In genomic region chr11:3006505-3007260, GRCh38 we compare ENCODE assay signal across 17 cellular contexts. TPM values are rescaled to one million over a fixed set of nuclear protein-coding genes. Genes with fewer than 3 reads are reported as not detected.
DNase-seq lines count a peak whose midpoint lies in the region; ATAC-seq and TF ChIP-seq lines count a peak whose summit lies in the region.
"Had no signal": no experiment of that assay in that cellular context is flagged by ENCODE, and none has a peak within 500 bp of the region (broad histone marks: within the 10 kb centered on the region; RNA-seq: fewer than 3 reads in every experiment).

No MANE protein-coding gene starts in this region.

- CTCF ChIA-PET in HCT116 (lab: Charles Lee) = no interaction called here
- CTCF ChIA-PET in activated CD8-positive, alpha-beta T cell treated with anti-CD3 and anti-CD28 coated beads, Interleukin-2, amount 10 ng/mL, durations not matched to agents 7 days and 5 days (lab: Charles Lee) = interaction anchor here (0.7 to 1.8 kb wide), 9 partner anchors 9 to 115 kb away, joined by 3 to 9 read pairs (median 5); partner anchors contain the start of gene NAP1L4

- intact Hi-C loops in HCT116 (cut with micrococcal nuclease) = no loop called here

- no peak for TF ChIP-seq POLR2A in HCT116 (IDR thresholded peaks at IDR 0.05; ENCODE audit: borderline replicate concordance, extremely low read depth, insufficient read depth, insufficient read length)

- POLR2A ChIA-PET in HCT116 (lab: Charles Lee) = no interaction called here
- POLR2A ChIA-PET in activated CD8-positive, alpha-beta T cell treated with anti-CD3 and anti-CD28 coated beads, Interleukin-2, amount 10 ng/mL, durations not matched to agents 7 days and 5 days (lab: Charles Lee) = interaction anchor here (0.7 to 2.9 kb wide), 8 partner anchors 9 to 51 kb away, joined by 3 to 56 read pairs (median 6); partner anchors contain the start of genes CARS1 and NAP1L4

- H3K79me2 ChIP-seq in HCT116 (ENCODE audit: insufficient read depth, low read length) = no peaks in the 10 kb centered on the region

- no peak overlapping the region for H2AFZ ChIP-seq in HCT116 (ENCODE audit: low read depth, low read length, poor library complexity, severe bottlenecking)

- H3K9me3 ChIP-seq in HCT116 (ENCODE audit: control insufficient read depth in 1 of 2, insufficient read depth in 1 of 2, low read depth in 1 of 2, low read length in 2 of 2) = no peaks in the 10 kb centered on the region
- H3K9me3 ChIP-seq: pancreas, suprapubic skin had no signal

- peak overlapping the region; percentile 86 for H3K27ac Mint-ChIP-seq in activated CD8-positive, alpha-beta T cell treated with anti-CD3 and anti-CD28 coated beads, Interleukin-2, amount 10 ng/mL, durations not matched to agents 7 days and 5 days

- no peak for TF ChIP-seq RAD21 in HCT116 (IDR thresholded peaks at IDR 0.05; ENCODE audit: low read depth)

- no peaks in the 10 kb centered on the region for H3K9me3 Mint-ChIP-seq in activated CD8-positive, alpha-beta T cell treated with anti-CD3 and anti-CD28 coated beads, Interleukin-2, amount 10 ng/mL, durations not matched to agents 7 days and 5 days (ENCODE audit: insufficient read depth)

- H3K27me3 Mint-ChIP-seq in activated CD8-positive, alpha-beta T cell treated with anti-CD3 and anti-CD28 coated beads, Interleukin-2, amount 10 ng/mL, durations not matched to agents 7 days and 5 days (ENCODE audit: low read depth) = no peaks in the 10 kb centered on the region

- RAD21 ChIA-PET in HCT116 (lab: Charles Lee; ENCODE audit: low non-redundant PET in 1 of 2, low total read pairs in 2 of 2, uncharacterized antibody in 2 of 2, unreplicated experiment in 2 of 2) = no interaction called here

- no peak overlapping the region for H3K27ac ChIP-seq in HCT116 (ENCODE audit: low read depth, low read length)
- H3K27ac ChIP-seq: pancreas, suprapubic skin had no signal

- no peak for TF ChIP-seq CTCF in HCT116 (IDR thresholded peaks at IDR 0.05 in 2 of 3, conservative IDR thresholded peaks at IDR 0.05 in 1 of 3; ENCODE audit: borderline replicate concordance in 1 of 3, insufficient read depth in 1 of 3, low read depth in 2 of 3, low read length in 2 of 3)

- no peak overlapping the region for H3K4me2 ChIP-seq in HCT116 (ENCODE audit: low read length)

- H3K9me2 ChIP-seq in HCT116 (ENCODE audit: insufficient read depth) = no peaks in the 10 kb centered on the region

- ATAC-seq in HCT116 (peak; percentile 44; the same call in 1 of the 2 replicates), esophagus mucosa (peak; percentile 13), HG02798 (IDR thresholded peaks at IDR 0.05; ENCODE audit: poor library complexity, unreplicated experiment) (no peak), GM18519 (IDR thresholded peaks at IDR 0.05; ENCODE audit: low FRiP score, unreplicated experiment) (no peak)
- peak; percentile 97 for ATAC-seq in activated CD8-positive, alpha-beta T cell treated with anti-CD3 and anti-CD28 coated beads, Interleukin-2, amount 10 ng/mL, durations not matched to agents 7 days and 5 days
- ATAC-seq: pancreas had no signal

- DNase-seq in HCT116 (ENCODE audit: low read depth, low spot score) (no peak), germinal center (ENCODE audit: low spot score) (no peak), HCEC 1CT (no peak)
- peak; percentile 89 for DNase-seq in activated CD8-positive, alpha-beta T cell treated with anti-CD3 and anti-CD28 coated beads, Interleukin-2, amount 10 ng/mL, durations not matched to agents 7 days and 5 days
- DNase-seq in stimulated activated CD8-positive, alpha-beta memory T cell treated with anti-CD3 and anti-CD28 coated beads, Interleukin-4, amount 100 ng/mL, for 24 hours (ENCODE audit: low read depth) = peak; percentile 29
- DNase-seq: activated CD4-positive, alpha-beta T cell treated with anti-CD3 and anti-CD28 coated beads for 4 hours; activated effector memory CD4-positive, alpha-beta T cell treated with Interleukin-2 at 50 U/mL for 16 hours; C1 segment of cervical spinal cord; cortex of kidney; NCI-H1436; NCI-H446; pancreas; Right ventricle myocardium superior had no signal

- H3K4me1 ChIP-seq in HCT116 (ENCODE audit: control insufficient read depth in 1 of 2, insufficient read depth in 2 of 2, low read length in 2 of 2) = no peaks in the 10 kb centered on the region

- H3K4me3 Mint-ChIP-seq in activated CD8-positive, alpha-beta T cell treated with anti-CD3 and anti-CD28 coated beads, Interleukin-2, amount 10 ng/mL, durations not matched to agents 7 days and 5 days = peak overlapping the region; percentile 82

- no peaks in the 10 kb centered on the region for H3K27me3 ChIP-seq in HCT116 (ENCODE audit: insufficient read depth, low read length)
- H3K27me3 ChIP-seq: pancreas, suprapubic skin had no signal

- H3K4me1 Mint-ChIP-seq in activated CD8-positive, alpha-beta T cell treated with anti-CD3 and anti-CD28 coated beads, Interleukin-2, amount 10 ng/mL, durations not matched to agents 7 days and 5 days (ENCODE audit: low read depth) = peaks cover 74% of the 10 kb centered on the region

- H3K36me3 Mint-ChIP-seq in activated CD8-positive, alpha-beta T cell treated with anti-CD3 and anti-CD28 coated beads, Interleukin-2, amount 10 ng/mL, durations not matched to agents 7 days and 5 days (ENCODE audit: low read depth) = peaks cover 81% of the 10 kb centered on the region

- no TSS peak for BruUV-seq in HCT116 (replicated peaks; lab: Mats Ljungman, UMichigan)

- no peak overlapping the region for H3K4me3 ChIP-seq in HCT116 (replicated peaks in 1 of 2; ENCODE audit: low read depth in 1 of 2, low read length in 2 of 2)
- H3K4me3 ChIP-seq: pancreas, suprapubic skin had no signal

- no peaks in the 10 kb centered on the region for H4K20me1 ChIP-seq in HCT116 (ENCODE audit: insufficient read depth)

- H3K36me3 ChIP-seq in HCT116 (ENCODE audit: control insufficient read depth in 1 of 2, insufficient read depth in 2 of 2, low read length in 2 of 2) = peaks cover 18 to 28% of the 10 kb centered on the region in 2 experiments; a peak in 3 of 4 replicates

- no peak overlapping the region for H3K9ac ChIP-seq in HCT116 (ENCODE audit: low read length)

TF ChIP-seq in HCT116, 20 proteins besides CTCF, POLR2A, EP300 and RAD21:
- TF ChIP-seq SIN3A (IDR thresholded peaks at IDR 0.05; ENCODE audit: low read depth) (no peak), ZNF274 (IDR thresholded peaks at IDR 0.05; ENCODE audit: low read depth, low read length) (no peak), TCF7L2 (IDR thresholded peaks at IDR 0.05; ENCODE audit: borderline replicate concordance, extremely low read depth, insufficient read depth, insufficient read length) (no peak), YY1 (IDR thresholded peaks at IDR 0.05; ENCODE audit: extremely low read depth, insufficient replicate concordance, low read depth, low read length) (no peak), EZH2 (IDR thresholded peaks at IDR 0.05) (no peak), SRF (IDR thresholded peaks at IDR 0.05; ENCODE audit: low read depth) (no peak), FOSL1 (IDR thresholded peaks at IDR 0.05; ENCODE audit: low read depth) (no peak), POLR2AphosphoS5 (IDR thresholded peaks at IDR 0.05; ENCODE audit: low read depth, low read length) (no peak), ELF1 (IDR thresholded peaks at IDR 0.05; ENCODE audit: borderline replicate concordance, low read depth) (no peak), ATF3 (IDR thresholded peaks at IDR 0.05) (no peak)

RNA-seq across cellular contexts. Expression of gene NAP1L4, which starts 14.6 kb away (rescaled TPM):
- total RNA-seq in HCT116 (2021; ENCODE audit: unreplicated experiment) (144 TPM), esophagus mucosa (113 TPM)
- 63.0 and 82.2 TPM in 2 replicates for polyA plus RNA-seq in HCT116 (2012)
- total RNA-seq in activated CD8-positive, alpha-beta T cell treated with anti-CD3 and anti-CD28 coated beads, Interleukin-2, amount 10 ng/mL, durations not matched to agents 7 days and 5 days = 100 to 1,000 TPM; 287 to 300 TPM

RNA-seq across cellular contexts. Expression of gene CARS1, which starts 50.5 kb away (rescaled TPM):
- total RNA-seq in HCT116 (2021; ENCODE audit: unreplicated experiment) (124 TPM), esophagus mucosa (39.4 TPM)
- polyA plus RNA-seq in HCT116 (2012) = 101 and 128 TPM in 2 replicates
- total RNA-seq in activated CD8-positive, alpha-beta T cell treated with anti-CD3 and anti-CD28 coated beads, Interleukin-2, amount 10 ng/mL, durations not matched to agents 7 days and 5 days = 10 to 100 TPM; 74.6 to 81.5 TPM

Comparison
In these comparisons a context has a peak if more than half of its experiments do, and no peak if none do; other contexts are left out.
1. ATAC-seq: peak in HCT116 (single experiment), activated CD8-positive, alpha-beta T cell treated with anti-CD3 and anti-CD28 coated beads, Interleukin-2, amount 10 ng/mL, durations not matched to agents 7 days and 5 days (single experiment) and esophagus mucosa (single experiment); none in HG02798 (single experiment) and GM18519 (single experiment).
2. DNase-seq: peak in activated CD8-positive, alpha-beta T cell treated with anti-CD3 and anti-CD28 coated beads, Interleukin-2, amount 10 ng/mL, durations not matched to agents 7 days and 5 days (single experiment) and stimulated activated CD8-positive, alpha-beta memory T cell treated with anti-CD3 and anti-CD28 coated beads, Interleukin-4, amount 100 ng/mL, for 24 hours (single experiment); none in HCT116 (single experiment), germinal center (single experiment) and HCEC 1CT (single experiment).